In genomic region chr12:99019798-99020197, GRCh38 we compare ENCODE assay signal across 8 cellular contexts.
"Had no signal": no experiment of that assay in that cellular context is flagged by ENCODE, and none has a peak within 500 bp of the region (broad histone marks: within the 10 kb centered on the region; RNA-seq: fewer than 3 reads in every experiment).

No MANE protein-coding gene starts in this region.

- H2AFZ ChIP-seq: GM23338 had no signal

- H3K4me2 ChIP-seq: GM23338 had no signal

- FAIRE-seq: H1, H54 had no signal

- DNase-seq: H9, HCEC 1CT, IMR-90, KBM-7 had no signal

- H3K4me3 ChIP-seq: GM23338 had no signal

- H3K27ac ChIP-seq: HL-60 had no signal

- ATAC-seq: GM23338 had no signal
